Comparison of ENCODE assay signal across 20 cellular contexts in genomic region chr4:25569726-25570125, GRCh38.
"Had no signal": no experiment of that assay in that cellular context is flagged by ENCODE, and none has a peak within 500 bp of the region (broad histone marks: within the 10 kb centered on the region; RNA-seq: fewer than 3 reads in every experiment).

No MANE protein-coding gene starts in this region.

- H3K9me3 ChIP-seq: SK-N-SH had no signal

- DNase-seq: KBM-7, MV-4-11, NCI-H1048, NCI-H1105, NCI-H1417 treated with DMSO at 0.1 percent for 48 hours, NCI-H146, NCI-H1694 treated with DMSO at 0.1 percent for 48 hours, NCI-H1930, NCI-H2081, NCI-H2107, NCI-H226, NCI-H446, NCI-H510A, NCI-H524 treated with DMSO at 0.1 percent for 48 hours, NCI-H69, NCI-H774, RPMI8226, SHP77, SK-N-SH, SW 1271 had no signal
